Comparison of ENCODE assay signal across 9 cellular contexts in the genomic region with DNA sequence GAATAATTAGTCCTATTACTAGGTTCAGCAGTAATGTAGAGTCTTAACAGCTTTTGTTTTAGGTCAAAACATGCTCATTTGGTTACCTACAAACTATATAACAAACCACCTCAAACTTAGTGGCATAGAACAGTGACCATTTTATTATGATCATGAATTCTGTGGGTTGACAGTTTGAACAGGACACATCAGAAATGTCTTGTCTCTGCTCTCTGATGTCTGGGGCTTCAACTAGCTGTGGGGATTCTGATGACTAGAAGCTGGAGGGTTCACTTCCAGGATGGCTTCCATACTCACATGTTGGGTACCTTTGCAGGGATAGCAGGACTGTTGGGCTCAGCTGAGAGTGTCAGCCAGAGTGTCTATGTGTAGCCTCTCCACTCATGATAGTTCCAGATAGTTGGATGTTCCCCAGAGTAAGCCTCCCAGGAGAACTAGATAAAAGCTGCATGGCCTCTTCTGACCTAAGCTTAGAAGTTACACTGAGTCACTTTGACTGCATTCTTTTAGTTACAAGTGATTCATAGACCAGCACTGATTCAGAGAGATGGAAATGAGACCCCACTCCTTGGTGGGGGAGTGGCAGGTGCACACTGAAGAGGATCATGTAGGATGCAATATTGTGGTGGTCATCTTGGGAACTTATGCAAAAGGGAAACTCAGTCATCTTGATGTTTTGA. TPM values are rescaled to one million over a fixed set of nuclear protein-coding genes. Genes with fewer than 3 reads are reported as not detected.
A peak's percentile ranks its signal among the peaks of the same experiment; 100 is the strongest.
DNase-seq lines count a peak whose midpoint lies in the region; ATAC-seq, FAIRE-seq and TF ChIP-seq lines count a peak whose summit lies in the region.
"Had no signal": no experiment of that assay in that cellular context is flagged by ENCODE, and none has a peak within 500 bp of the region (broad histone marks: within the 10 kb centered on the region; RNA-seq: fewer than 3 reads in every experiment).

No MANE protein-coding gene starts in this region.

- H3K4me1 ChIP-seq in IMR-90 (ENCODE audit: control insufficient read depth, insufficient read depth, low read length): no peaks in the 10 kb centered on the region
- peaks cover 16% of the 10 kb centered on the region for H3K4me1 ChIP-seq in osteoblast (ENCODE audit: insufficient read depth, low read length)

- no peak for TF ChIP-seq CTCF in IMR-90 (conservative IDR thresholded peaks at IDR 0.05; ENCODE audit: low read depth, low read length)
- TF ChIP-seq CTCF in fibroblast of mammary gland (conservative IDR thresholded peaks at IDR 0.05; ENCODE audit: control insufficient read depth, insufficient read depth, low read depth, low read length): no peak
- no peak for TF ChIP-seq CTCF in osteoblast (IDR thresholded peaks at IDR 0.05; ENCODE audit: extremely low read depth, low read depth, low read length)

- H3K56ac ChIP-seq in IMR-90 (ENCODE audit: extremely low read depth, insufficient read depth, low read length): no peak overlapping the region

- FAIRE-seq in HTR-8/SVneo (lab: Jason Lieb, UNC): no peak

- H3K27ac ChIP-seq in IMR-90 (ENCODE audit: insufficient read depth, low read length) (no peak overlapping the region), osteoblast (ENCODE audit: low read depth, low read length) (peak overlapping the region; percentile 42)
- H3K27ac ChIP-seq: HL-60 had no signal

- no peaks in the 10 kb centered on the region for H3K79me1 ChIP-seq in IMR-90 (ENCODE audit: low read depth in 1 of 2, low read length in 2 of 2)

- no peak overlapping the region for H2AK9ac ChIP-seq in IMR-90 (replicated peaks; ENCODE audit: low read depth, low read length, poor library complexity)

- in situ Hi-C loops in IMR-90 (cut with MboI; ENCODE audit: low sequenced_read_pairs): no loop called here

- H2AK5ac ChIP-seq in IMR-90 (ENCODE audit: low read depth, low read length): no peak overlapping the region

- dilution Hi-C loops in IMR-90 (cut with HindIII; ENCODE audit: low sequenced_read_pairs, unreplicated experiment): no loop called here

- H4K20me1 ChIP-seq in IMR-90 (ENCODE audit: insufficient read depth, low read length) (0 out of 2 replicates have a peak, but pooled peaks cover 5% of the 10 kb centered on the region), osteoblast (ENCODE audit: insufficient read depth, low read length) (no peaks in the 10 kb centered on the region)

- H3K9me3 ChIP-seq in IMR-90 (ENCODE audit: control insufficient read depth, insufficient read depth, low read length) (no peaks in the 10 kb centered on the region), osteoblast (ENCODE audit: low read depth, low read length) (no peaks in the 10 kb centered on the region)

- H3K4ac ChIP-seq in IMR-90 (ENCODE audit: low read depth, low read length): no peak overlapping the region

- H3K27me3 ChIP-seq in IMR-90 (ENCODE audit: control insufficient read depth, insufficient read depth, low read length): no peaks in the 10 kb centered on the region
- H3K27me3 ChIP-seq in osteoblast (ENCODE audit: insufficient read depth, low read length): no peaks in the 10 kb centered on the region

- intact Hi-C loops in IMR-90 (cut with micrococcal nuclease) (loop anchor here (5.0 kb wide), 1 partner anchor 645 kb away; no protein-coding TSS in a partner anchor), posterior vena cava (cut with DNase I) (no loop called here)

- DNase-seq in Daoy (ENCODE audit: low read depth) (peak; percentile 30), IMR-90 (peak; percentile 73), fibroblast of mammary gland (ENCODE audit: low read depth) (peak; percentile 66), osteoblast (ENCODE audit: insufficient read length, low spot score, missing footprints) (no peak), HTR-8/SVneo (ENCODE audit: insufficient read length, low spot score) (no peak), posterior vena cava (ENCODE audit: low spot score) (no peak), NCI-H446 treated with DMSO at 0.1 percent for 48 hours (lab: John Stamatoyannopoulos, UW) (no peak)
- DNase-seq: nucleus accumbens had no signal

- no peak overlapping the region for H2BK20ac ChIP-seq in IMR-90 (ENCODE audit: low read depth, low read length)

- no peak overlapping the region for H3K18ac ChIP-seq in IMR-90 (ENCODE audit: low read depth, low read length)

- H2AFZ ChIP-seq in IMR-90 (replicated peaks; ENCODE audit: low read length, poor library complexity) (no peak overlapping the region), osteoblast (ENCODE audit: low read length) (no peak overlapping the region)

- H3K36me3 ChIP-seq in IMR-90 (ENCODE audit: control insufficient read depth, insufficient read depth, low read length) (no peaks in the 10 kb centered on the region), osteoblast (ENCODE audit: insufficient read depth, low read length) (no peaks in the 10 kb centered on the region)

- H3K9ac ChIP-seq in IMR-90 (ENCODE audit: low read depth, low read length): no peak overlapping the region

- H4K5ac ChIP-seq in IMR-90 (ENCODE audit: low read depth, low read length): no peak overlapping the region

- H3K4me2 ChIP-seq in IMR-90 (ENCODE audit: low read depth, low read length): no peak overlapping the region
- peak overlapping the region; percentile 49 for H3K4me2 ChIP-seq in osteoblast (ENCODE audit: insufficient read depth, low read length)

- POLR2A ChIA-PET in IMR-90 (lab: Charles Lee; ENCODE audit: unreplicated experiment): no interaction called here

- H3K79me2 ChIP-seq in osteoblast (ENCODE audit: insufficient read depth, low read length): no peaks in the 10 kb centered on the region

- TF ChIP-seq RAD21 in IMR-90 (IDR thresholded peaks at IDR 0.05; ENCODE audit: low read length): no peak

- H3K14ac ChIP-seq in IMR-90 (replicated peaks; ENCODE audit: low read depth, low read length): no peak overlapping the region

- H2BK120ac ChIP-seq in IMR-90 (ENCODE audit: low read depth, low read length): no peak overlapping the region

- no peak overlapping the region for H4K8ac ChIP-seq in IMR-90 (ENCODE audit: low read depth in 2 of 2, low read length in 2 of 2)

- no peak overlapping the region for H2BK5ac ChIP-seq in IMR-90 (ENCODE audit: low read depth, low read length, poor library complexity, severe bottlenecking)

- no peak overlapping the region for H3K23ac ChIP-seq in IMR-90 (ENCODE audit: low read depth, low read length)

- H2BK15ac ChIP-seq in IMR-90 (ENCODE audit: low read depth, low read length): no peak overlapping the region

- H3K9me1 ChIP-seq in IMR-90 (ENCODE audit: insufficient read depth, low read length): 0 out of 2 replicates have a peak, but pooled peaks cover 3% of the 10 kb centered on the region

- no peak overlapping the region for H4K91ac ChIP-seq in IMR-90 (ENCODE audit: insufficient read depth, low read depth, low read length)

- peak; percentile 32 for ATAC-seq in IMR-90 (ENCODE audit: low read depth)

- H3K4me3 ChIP-seq in IMR-90 (ENCODE audit: insufficient read depth, low read depth, low read length): no peak overlapping the region
- H3K4me3 ChIP-seq in fibroblast of mammary gland (ENCODE audit: control insufficient read depth, low read depth, low read length): no peak overlapping the region
- no peak overlapping the region for H3K4me3 ChIP-seq in osteoblast (ENCODE audit: insufficient read depth, low read length)

- TF ChIP-seq POLR2A in IMR-90 (IDR thresholded peaks at IDR 0.05; ENCODE audit: low read depth, low read length): no peak

- CTCF ChIA-PET in IMR-90 (lab: Yijun Ruan, JAX): interaction anchor here (0.6 to 1.0 kb wide), 2 partner anchors 19 to 316 kb away, joined by 3 read pairs; no protein-coding TSS in a partner anchor

- BruUV-seq in IMR-90 (replicated peaks; lab: Mats Ljungman, UMichigan): no TSS peak

TF ChIP-seq in IMR-90, 13 proteins besides CTCF, POLR2A, EP300 and RAD21:
- TF ChIP-seq RCOR1 (IDR thresholded peaks at IDR 0.05; ENCODE audit: insufficient replicate concordance, low read length) (no peak), NFE2L2 (IDR thresholded peaks at IDR 0.05; ENCODE audit: low read depth, low read length) (no peak), MAFK (IDR thresholded peaks at IDR 0.05; ENCODE audit: low read depth, low read length) (no peak), MAZ (IDR thresholded peaks at IDR 0.05; ENCODE audit: borderline replicate concordance, low read depth, low read length) (no peak), CHD1 (IDR thresholded peaks at IDR 0.05; ENCODE audit: low read depth, low read length) (no peak), ELK1 (IDR thresholded peaks at IDR 0.05; ENCODE audit: borderline replicate concordance, low read depth, low read length) (no peak), RFX5 (IDR thresholded peaks at IDR 0.05; ENCODE audit: low read depth, low read length) (no peak), FOS (IDR thresholded peaks at IDR 0.05; ENCODE audit: low read depth, low read length) (no peak), MXI1 (IDR thresholded peaks at IDR 0.05; ENCODE audit: borderline replicate concordance, low read depth, low read length) (no peak), SMC3 (IDR thresholded peaks at IDR 0.05; ENCODE audit: low read depth, low read length) (no peak), BHLHE40 (IDR thresholded peaks at IDR 0.05; ENCODE audit: low read depth, low read length) (no peak), CEBPB (IDR thresholded peaks at IDR 0.05; ENCODE audit: low read depth, low read length) (no peak)
- TF ChIP-seq, protein P1, sequence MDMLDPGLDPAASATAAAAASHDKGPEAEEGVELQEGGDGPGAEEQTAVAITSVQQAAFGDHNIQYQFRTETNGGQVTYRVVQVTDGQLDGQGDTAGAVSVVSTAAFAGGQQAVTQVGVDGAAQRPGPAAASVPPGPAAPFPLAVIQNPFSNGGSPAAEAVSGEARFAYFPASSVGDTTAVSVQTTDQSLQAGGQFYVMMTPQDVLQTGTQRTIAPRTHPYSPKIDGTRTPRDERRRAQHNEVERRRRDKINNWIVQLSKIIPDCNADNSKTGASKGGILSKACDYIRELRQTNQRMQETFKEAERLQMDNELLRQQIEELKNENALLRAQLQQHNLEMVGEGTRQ (IDR thresholded peaks at IDR 0.05; ENCODE audit: low read depth, low read length): no peak

RNA-seq across cellular contexts. Expression of gene PLCL2, which starts 32.6 kb away (rescaled TPM):
- total RNA-seq in Daoy (2014; rRNA removed; shearing (Covaris generic)): 2.7 and 6.7 TPM in 2 replicates
- total RNA-seq in IMR-90 (2012; rRNA removed) (3.8 and 4.2 TPM in 2 replicates), osteoblast (5.1 and 6.5 TPM in 2 replicates), posterior vena cava (10 to 100 TPM; 11.9 TPM)
- polyA plus RNA-seq in IMR-90 (2012; rRNA removed): 0.79 and 0.92 TPM in 2 replicates
- 0.22 and 0.92 TPM in 2 replicates for polyA plus RNA-seq in IMR-90 (2012; cell fraction: cytosol; rRNA removed)
- polyA plus RNA-seq in IMR-90 (2012; cell fraction: nucleus; rRNA removed; ENCODE audit: low replicate concordance): 0.12 and 0.58 TPM in 2 replicates

Comparison
In these comparisons a context has a peak if more than half of its experiments do, and no peak if none do; other contexts are left out.
1. DNase-seq: peak in Daoy (single experiment), IMR-90 (single experiment) and fibroblast of mammary gland (single experiment); none in osteoblast (single experiment), HTR-8/SVneo (single experiment), posterior vena cava (single experiment) and NCI-H446 treated with DMSO at 0.1 percent for 48 hours (single experiment).